ENCODE assay signal across 23 cellular contexts in the genomic region with DNA sequence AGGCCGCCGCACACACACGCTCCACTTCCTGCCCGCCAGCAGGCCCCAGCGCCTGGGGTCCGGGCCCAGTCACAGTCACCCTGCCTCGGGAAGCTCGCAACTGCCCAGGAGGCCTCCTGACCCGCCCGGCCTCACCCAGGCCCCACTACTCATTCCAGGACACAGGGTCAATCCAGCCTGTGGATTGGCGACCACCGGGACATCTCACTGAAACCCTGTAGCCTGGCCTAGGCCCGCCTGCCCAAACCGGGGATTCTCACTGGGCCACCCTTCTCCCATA. TPM values are rescaled to one million over a fixed set of nuclear protein-coding genes. Genes with fewer than 3 reads are reported as not detected.
DNase-seq lines count a peak whose midpoint lies in the region; ATAC-seq and TF ChIP-seq lines count a peak whose summit lies in the region.
"Had no signal": no experiment of that assay in that cellular context is flagged by ENCODE, and none has a peak within 500 bp of the region (broad histone marks: within the 10 kb centered on the region; RNA-seq: fewer than 3 reads in every experiment).

No MANE protein-coding gene starts in this region.

- H3K27ac Mint-ChIP-seq in T-helper 1 cell treated with Interleukin-12 subunit alpha and Interleukin-12 subunit beta and Interleukin-4 antibody, amounts not matched to agents 30 μg/mL and 1 μg/mL, for 36 hours = peak overlapping the region; percentile 41
- H3K27ac Mint-ChIP-seq in MCF 10A (ENCODE audit: low read depth, unreplicated experiment) = peak overlapping the region; percentile 99
- H3K27ac Mint-ChIP-seq in stimulated activated naive B cell treated with anti-CD40 and anti-IgM and Interleukin-4, amounts not matched to agents 10 μg/mL and 1 μg/mL and 100 μg/mL, for 72 hours = peak overlapping the region; percentile 75
- H3K27ac Mint-ChIP-seq: activated CD8-positive, alpha-beta T cell treated with anti-CD3 and anti-CD28 coated beads, Interleukin-2, amount 10 ng/mL, durations not matched to agents 7 days and 5 days; activated naive CD4-positive, alpha-beta T cell treated with anti-CD3 and anti-CD28 coated beads, Interleukin-2, amount 50 U/mL, for 24 hours; stimulated activated memory B cell treated with anti-CD40 and anti-IgM and Interleukin-4, amounts not matched to agents 10 μg/mL and 1 μg/mL and 100 μg/mL, for 72 hours had no signal

- H3K27me3 ChIP-seq in iPS-18a (ENCODE audit: control insufficient read depth, insufficient read depth, low read length) = peaks cover 99% of the 10 kb centered on the region

- peaks cover 4% of the 10 kb centered on the region for H3K36me3 Mint-ChIP-seq in T-helper 1 cell treated with Interleukin-12 subunit alpha and Interleukin-12 subunit beta and Interleukin-4 antibody, amounts not matched to agents 30 μg/mL and 1 μg/mL, for 36 hours (ENCODE audit: low read depth)
- H3K36me3 Mint-ChIP-seq in MCF 10A (ENCODE audit: insufficient read depth, unreplicated experiment) = peaks cover 29% of the 10 kb centered on the region
- H3K36me3 Mint-ChIP-seq in stimulated activated naive B cell treated with anti-CD40 and anti-IgM and Interleukin-4, amounts not matched to agents 10 μg/mL and 1 μg/mL and 100 μg/mL, for 72 hours = peaks cover 0 to 2% of the 10 kb centered on the region in 2 donors
- H3K36me3 Mint-ChIP-seq: activated naive CD4-positive, alpha-beta T cell treated with anti-CD3 and anti-CD28 coated beads, Interleukin-2, amount 50 U/mL, for 24 hours; stimulated activated memory B cell treated with anti-CD40 and anti-IgM and Interleukin-4, amounts not matched to agents 10 μg/mL and 1 μg/mL and 100 μg/mL, for 72 hours had no signal

- no peak for TF ChIP-seq CTCF in MCF 10A (IDR thresholded peaks at IDR 0.05; ENCODE audit: unreplicated experiment)

- H3K27me3 Mint-ChIP-seq in T-helper 1 cell treated with Interleukin-12 subunit alpha and Interleukin-12 subunit beta and Interleukin-4 antibody, amounts not matched to agents 30 μg/mL and 1 μg/mL, for 36 hours (ENCODE audit: low read depth) = peaks cover 42% of the 10 kb centered on the region
- no peaks in the 10 kb centered on the region for H3K27me3 Mint-ChIP-seq in MCF 10A (ENCODE audit: insufficient read depth, unreplicated experiment)
- H3K27me3 Mint-ChIP-seq in stimulated activated naive B cell treated with anti-CD40 and anti-IgM and Interleukin-4, amounts not matched to agents 10 μg/mL and 1 μg/mL and 100 μg/mL, for 72 hours = peaks cover 52 to 77% of the 10 kb centered on the region in 2 donors

- POLR2A ChIA-PET in MCF 10A (lab: Yijun Ruan, JAX) = interaction anchor here (1.0 to 10.3 kb wide), 8 partner anchors 8 to 865 kb away, joined by 3 to 144 read pairs (median 64); partner anchors contain the start of genes MRPL36 and NDUFS6

- no TSS peak for BruUV-seq in MCF 10A (replicated peaks; lab: Mats Ljungman, UMichigan)

- no peak overlapping the region for H3K9ac ChIP-seq in iPS-18a (ENCODE audit: low read length)
- H3K9ac ChIP-seq: KMS-11 had no signal

- H3K4me3 ChIP-seq in iPS-18a (ENCODE audit: low read length) = peak overlapping the region; percentile 24
- H3K4me3 ChIP-seq: gastroesophageal sphincter, pancreas, tibial artery had no signal

- DNase-seq in T-helper 1 cell (no peak), MCF 10A (ENCODE audit: unreplicated experiment) (peak; percentile 42), HCEC 1CT (no peak)
- DNase-seq in stimulated activated naive B cell treated with anti-CD40 and anti-IgM and Interleukin-4, amounts not matched to agents 10 μg/mL and 1 μg/mL and 100 μg/mL, for 72 hours = no peak
- DNase-seq: activated CD8-positive, alpha-beta T cell treated with anti-CD3 and anti-CD28 coated beads, Interleukin-2, amount 10 ng/mL, durations not matched to agents 7 days and 5 days; activated T-cell treated with anti-CD3 and anti-CD28 coated beads, Interleukin-2, amount 50 U/mL, for 4 hours; COR-L47; DND-41; NCI-H2029 treated with DMSO at 0.1 percent for 48 hours; tibial artery had no signal

- H3K4me3 Mint-ChIP-seq in T-helper 1 cell treated with Interleukin-12 subunit alpha and Interleukin-12 subunit beta and Interleukin-4 antibody, amounts not matched to agents 30 μg/mL and 1 μg/mL, for 36 hours = no peak overlapping the region
- H3K4me3 Mint-ChIP-seq in MCF 10A (ENCODE audit: unreplicated experiment) = peak overlapping the region; percentile 97
- peak overlapping the region in 1 of 2 donors; percentile 46 for H3K4me3 Mint-ChIP-seq in stimulated activated naive B cell treated with anti-CD40 and anti-IgM and Interleukin-4, amounts not matched to agents 10 μg/mL and 1 μg/mL and 100 μg/mL, for 72 hours
- H3K4me3 Mint-ChIP-seq: activated CD8-positive, alpha-beta T cell treated with anti-CD3 and anti-CD28 coated beads, Interleukin-2, amount 10 ng/mL, durations not matched to agents 7 days and 5 days; activated naive CD4-positive, alpha-beta T cell treated with anti-CD3 and anti-CD28 coated beads, Interleukin-2, amount 50 U/mL, for 24 hours; activated T-cell treated with anti-CD3 and anti-CD28 coated beads, Interleukin-2, amount 50 U/mL, for 4 hours had no signal

- peaks cover 3% of the 10 kb centered on the region for H3K4me1 Mint-ChIP-seq in T-helper 1 cell treated with Interleukin-12 subunit alpha and Interleukin-12 subunit beta and Interleukin-4 antibody, amounts not matched to agents 30 μg/mL and 1 μg/mL, for 36 hours (ENCODE audit: low read depth)
- H3K4me1 Mint-ChIP-seq in MCF 10A (ENCODE audit: insufficient read depth, unreplicated experiment) = peaks cover 22% of the 10 kb centered on the region
- peaks cover 13 to 46% of the 10 kb centered on the region in 2 donors for H3K4me1 Mint-ChIP-seq in stimulated activated naive B cell treated with anti-CD40 and anti-IgM and Interleukin-4, amounts not matched to agents 10 μg/mL and 1 μg/mL and 100 μg/mL, for 72 hours

- H3K36me3 ChIP-seq in iPS-18a (ENCODE audit: control insufficient read depth, low read depth, low read length) = no peaks in the 10 kb centered on the region
- H3K36me3 ChIP-seq: gastroesophageal sphincter, pancreas, tibial artery had no signal

- no peaks in the 10 kb centered on the region for H3K9me3 ChIP-seq in iPS-18a (ENCODE audit: control insufficient read depth, low read depth, low read length)
- H3K9me3 ChIP-seq: gastroesophageal sphincter, pancreas, tibial artery had no signal

- no peak for ATAC-seq in stimulated activated naive B cell treated with anti-CD40 and anti-IgM and Interleukin-4, amounts not matched to agents 10 μg/mL and 1 μg/mL and 100 μg/mL, for 72 hours (replicated peaks)
- ATAC-seq in GM21526 (IDR thresholded peaks at IDR 0.05; ENCODE audit: low FRiP score, unreplicated experiment) = no peak
- no peak for ATAC-seq in GM21619 (IDR thresholded peaks at IDR 0.05; ENCODE audit: unreplicated experiment)
- ATAC-seq: activated CD8-positive, alpha-beta T cell treated with anti-CD3 and anti-CD28 coated beads, Interleukin-2, amount 10 ng/mL, durations not matched to agents 7 days and 5 days; activated T-cell treated with anti-CD3 and anti-CD28 coated beads, Interleukin-2, amount 50 U/mL, for 4 hours; gastroesophageal sphincter; pancreas; sciatic nerve; stimulated activated memory B cell treated with anti-CD40 and anti-IgM and Interleukin-4, amounts not matched to agents 10 μg/mL and 1 μg/mL and 100 μg/mL, for 72 hours had no signal

- H3K4me1 ChIP-seq in iPS-18a (ENCODE audit: control insufficient read depth, low read depth, low read length) = peaks cover 19% of the 10 kb centered on the region

- H3K27ac ChIP-seq in iPS-18a (ENCODE audit: low read length) = no peak overlapping the region
- H3K27ac ChIP-seq: 22Rv1, gastroesophageal sphincter, KMS-11, pancreas, tibial artery had no signal

- intact Hi-C loops in MCF 10A (cut with micrococcal nuclease) = loop anchor here (2.0 to 5.0 kb wide), 5 partner anchors 63 to 861 kb away; partner anchors contain the start of gene NDUFS6

- H3K9me3 Mint-ChIP-seq in T-helper 1 cell treated with Interleukin-12 subunit alpha and Interleukin-12 subunit beta and Interleukin-4 antibody, amounts not matched to agents 30 μg/mL and 1 μg/mL, for 36 hours = no peaks in the 10 kb centered on the region
- no peaks in the 10 kb centered on the region for H3K9me3 Mint-ChIP-seq in MCF 10A (ENCODE audit: unreplicated experiment)
- H3K9me3 Mint-ChIP-seq in stimulated activated naive B cell treated with anti-CD40 and anti-IgM and Interleukin-4, amounts not matched to agents 10 μg/mL and 1 μg/mL and 100 μg/mL, for 72 hours = no peaks in the 10 kb centered on the region
- H3K9me3 Mint-ChIP-seq: activated naive CD4-positive, alpha-beta T cell treated with anti-CD3 and anti-CD28 coated beads, Interleukin-2, amount 50 U/mL, for 24 hours; activated T-cell treated with anti-CD3 and anti-CD28 coated beads, Interleukin-2, amount 50 U/mL, for 4 hours; stimulated activated memory B cell treated with anti-CD40 and anti-IgM and Interleukin-4, amounts not matched to agents 10 μg/mL and 1 μg/mL and 100 μg/mL, for 72 hours had no signal

- CTCF ChIA-PET in MCF 10A (lab: Yijun Ruan, JAX) = interaction anchor here (0.6 to 1.7 kb wide), 2 partner anchors 78 to 644 kb away, joined by 4 read pairs; no protein-coding TSS in a partner anchor

RNA-seq across cellular contexts. Expression of gene IRX4, which starts 2.7 kb away (rescaled TPM):
- total RNA-seq in MCF 10A (2022) = 41.2 and 44.7 TPM in 2 replicates
- total RNA-seq: activated CD8-positive, alpha-beta T cell treated with anti-CD3 and anti-CD28 coated beads, Interleukin-2, amount 10 ng/mL, durations not matched to agents 7 days and 5 days; activated T-cell treated with anti-CD3 and anti-CD28 coated beads, Interleukin-2, amount 50 U/mL, for 4 hours; endothelial cell of umbilical vein; liver; pancreas; sciatic nerve had no signal

Comparison
In these comparisons a context has a peak if more than half of its experiments do, and no peak if none do; other contexts are left out.
1. H3K27ac Mint-ChIP-seq: peak in every context shown above with its lines; median percentile 99 in MCF 10A; 75 in stimulated activated naive B cell treated with anti-CD40 and anti-IgM and Interleukin-4, amounts not matched to agents 10 μg/mL and 1 μg/mL and 100 μg/mL, for 72 hours; 41 in T-helper 1 cell treated with Interleukin-12 subunit alpha and Interleukin-12 subunit beta and Interleukin-4 antibody, amounts not matched to agents 30 μg/mL and 1 μg/mL, for 36 hours.